30 cellular contexts compared by ENCODE assay signal in the genomic region with DNA sequence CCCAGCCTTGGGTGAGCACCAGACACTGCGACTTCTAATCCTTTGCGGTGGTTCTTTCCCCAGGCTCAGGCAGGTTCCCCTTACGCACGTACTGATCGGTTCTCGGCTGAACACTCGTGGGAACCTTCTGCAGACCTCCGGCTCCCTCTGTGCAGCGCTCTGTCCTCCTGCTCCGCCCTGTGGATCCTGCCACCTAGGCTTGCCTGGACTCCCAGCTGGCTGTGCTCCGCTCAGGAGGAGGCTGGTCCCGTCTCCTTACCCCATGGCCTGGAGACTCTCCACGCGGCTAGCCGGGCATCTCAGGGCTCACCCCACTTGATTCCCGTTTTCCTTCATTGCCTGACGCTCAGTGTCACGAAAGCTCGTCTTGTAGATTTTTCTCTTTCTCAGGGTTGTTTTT.
"Had no signal": no experiment of that assay in that cellular context is flagged by ENCODE, and none has a peak within 500 bp of the region (broad histone marks: within the 10 kb centered on the region; RNA-seq: fewer than 3 reads in every experiment).

No MANE protein-coding gene starts in this region.

- H3K27ac ChIP-seq: Peyer's patch, SJCRH30 had no signal

- H3K27me3 Mint-ChIP-seq: activated naive CD8-positive, alpha-beta T cell; central memory CD8-positive, alpha-beta T cell had no signal

- H3K4me3 ChIP-seq: Peyer's patch, SJCRH30 had no signal

- H3K4me3 Mint-ChIP-seq: activated CD8-positive, alpha-beta memory T cell treated with anti-CD3 and anti-CD28 coated beads, Interleukin-2, amount 10 ng/mL, durations not matched to agents 7 days and 5 days; activated CD8-positive, alpha-beta T cell treated with anti-CD3 and anti-CD28 coated beads, Interleukin-2, amount 10 ng/mL, durations not matched to agents 7 days and 5 days; activated naive CD4-positive, alpha-beta T cell treated with anti-CD3 and anti-CD28 coated beads for 36 hours; activated naive CD8-positive, alpha-beta T cell; activated T-cell treated with anti-CD3 and anti-CD28 coated beads, Interleukin-2, amount 50 U/mL, for 4 hours; brain; central memory CD8-positive, alpha-beta T cell; T-helper 2 cell treated with Interferon-gamma antibody and Interleukin-4, amounts not matched to agents 5 μg/mL and 100 μg/mL, for 36 hours; WTC11 had no signal

- H3K4me1 ChIP-seq: Peyer's patch, SJCRH30 had no signal

- DNase-seq: activated CD4-positive, alpha-beta T cell treated with anti-CD3 and anti-CD28 coated beads for 48 hours; activated CD4-positive, alpha-beta T cell treated with anti-CD3 and anti-CD28 coated beads, Interleukin-2, amount 50 U/mL, for 4 hours; activated CD4-positive, CD25-positive, alpha-beta regulatory T cell treated with anti-CD3 and anti-CD28 coated beads, Interleukin-2, amount 50 U/mL, for 72 hours; activated CD8-positive, alpha-beta memory T cell treated with anti-CD3 and anti-CD28 coated beads, Interleukin-2, amount 10 ng/mL, durations not matched to agents 7 days and 5 days; activated CD8-positive, alpha-beta T cell treated with anti-CD3 and anti-CD28 coated beads, Interleukin-2, amount 10 ng/mL, durations not matched to agents 7 days and 5 days; activated effector memory CD4-positive, alpha-beta T cell treated with anti-CD3 and anti-CD28 coated beads, Interleukin-2, amount 50 U/mL, for 16 hours; activated naive CD4-positive, alpha-beta T cell treated with anti-CD3 and anti-CD28 coated beads for 36 hours; activated T-cell treated with anti-CD3 and anti-CD28 coated beads, Interleukin-2, amount 50 U/mL, for 4 hours; amygdala; Karpas-422; MM.1S; NCI-H1105; NCI-H1436; NCI-H1694 treated with DMSO at 0.1 percent for 48 hours; NCI-H2029 treated with DMSO at 0.1 percent for 48 hours; NCI-H345; NCI-H510A; NCI-H69; NK-92 treated with Interleukin-12 subunit alpha and Interleukin-12 subunit beta, amount 100 ng/mL, for 24 hours; OCI-M1; Right ventricle myocardium superior; SJCRH30; SK-N-SH had no signal

- H3K27me3 ChIP-seq: Peyer's patch had no signal

- FAIRE-seq: astrocyte had no signal

- H3K9me3 ChIP-seq: Peyer's patch, SJCRH30, SK-N-SH had no signal

- H3K9me2 ChIP-seq: SK-N-SH had no signal

- H3K36me3 Mint-ChIP-seq: activated CD8-positive, alpha-beta memory T cell treated with anti-CD3 and anti-CD28 coated beads, Interleukin-2, amount 10 ng/mL, durations not matched to agents 7 days and 5 days; activated naive CD8-positive, alpha-beta T cell; brain; WTC11 had no signal

- H3K4me2 ChIP-seq: SK-N-SH had no signal

- H3K27ac Mint-ChIP-seq: activated CD8-positive, alpha-beta memory T cell treated with anti-CD3 and anti-CD28 coated beads, Interleukin-2, amount 10 ng/mL, durations not matched to agents 7 days and 5 days; activated CD8-positive, alpha-beta T cell treated with anti-CD3 and anti-CD28 coated beads, Interleukin-2, amount 10 ng/mL, durations not matched to agents 7 days and 5 days; activated naive CD4-positive, alpha-beta T cell treated with anti-CD3 and anti-CD28 coated beads for 36 hours; activated naive CD8-positive, alpha-beta T cell; brain; T-helper 2 cell treated with Interferon-gamma antibody and Interleukin-4, amounts not matched to agents 5 μg/mL and 100 μg/mL, for 36 hours; WTC11 had no signal

- ATAC-seq: activated CD8-positive, alpha-beta memory T cell treated with anti-CD3 and anti-CD28 coated beads, Interleukin-2, amount 10 ng/mL, durations not matched to agents 7 days and 5 days; activated CD8-positive, alpha-beta T cell treated with anti-CD3 and anti-CD28 coated beads, Interleukin-2, amount 10 ng/mL, durations not matched to agents 7 days and 5 days; activated T-cell treated with anti-CD3 and anti-CD28 coated beads, Interleukin-2, amount 50 U/mL, for 4 hours; WTC11 had no signal

- H3K9me3 Mint-ChIP-seq: activated naive CD4-positive, alpha-beta T cell treated with anti-CD3 and anti-CD28 coated beads for 36 hours; activated T-cell treated with anti-CD3 and anti-CD28 coated beads, Interleukin-2, amount 50 U/mL, for 4 hours; central memory CD8-positive, alpha-beta T cell; T-helper 2 cell treated with Interferon-gamma antibody and Interleukin-4, amounts not matched to agents 5 μg/mL and 100 μg/mL, for 36 hours had no signal

- H3K36me3 ChIP-seq: Peyer's patch, SJCRH30 had no signal

- H3K9ac ChIP-seq: SK-N-SH had no signal
